Comparison of ENCODE assay signal across 15 cellular contexts in the genomic region with DNA sequence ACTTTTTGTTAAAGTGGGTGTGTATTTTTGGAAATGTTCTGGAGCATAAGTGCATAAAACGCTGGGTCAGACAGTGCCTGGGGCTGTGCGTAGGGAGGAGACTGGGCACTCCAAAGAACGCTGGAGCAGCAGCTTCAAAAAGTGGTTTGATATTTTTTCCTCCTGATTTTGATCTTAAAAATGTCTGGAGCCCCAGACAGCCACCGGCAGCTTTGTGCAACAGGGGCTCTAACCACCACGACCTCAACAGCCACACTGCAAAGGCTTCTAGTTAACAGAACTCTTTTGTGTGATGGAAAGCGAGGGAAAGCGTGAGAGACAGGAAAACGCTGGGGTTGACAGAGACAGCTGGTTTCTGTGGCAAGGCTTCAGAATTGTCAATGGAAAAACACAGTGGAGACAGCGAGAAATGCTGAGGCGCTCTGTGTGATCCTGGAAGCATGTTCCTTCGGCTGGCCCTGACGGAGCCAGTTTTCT.
DNase-seq lines count a peak whose midpoint lies in the region; ATAC-seq, FAIRE-seq and TF ChIP-seq lines count a peak whose summit lies in the region.
"Had no signal": no experiment of that assay in that cellular context is flagged by ENCODE, and none has a peak within 500 bp of the region (broad histone marks: within the 10 kb centered on the region; RNA-seq: fewer than 3 reads in every experiment).

No MANE protein-coding gene starts in this region.

- intact Hi-C loops in lower lobe of right lung (cut with DNase I) = no loop called here

- no peaks in the 10 kb centered on the region for H3K79me1 ChIP-seq in H1 (ENCODE audit: low read depth, low read length)

- no peak overlapping the region for H2BK15ac ChIP-seq in H1 (ENCODE audit: low read length)

- H3K14ac ChIP-seq in H1 (ENCODE audit: insufficient read length) = no peak overlapping the region

- no peaks in the 10 kb centered on the region for H3K79me2 ChIP-seq in H1 (ENCODE audit: control insufficient read depth in 1 of 2, insufficient read depth in 2 of 2, low read length in 2 of 2)
- no peaks in the 10 kb centered on the region for H3K79me2 ChIP-seq in smooth muscle cell (ENCODE audit: low read depth)

- H3K9me3 ChIP-seq in H1 (ENCODE audit: insufficient read depth in 2 of 2, low read depth in 1 of 2, low read length in 1 of 2) = no peaks in the 10 kb centered on the region
- H3K9me3 ChIP-seq in lower lobe of right lung = no peaks in the 10 kb centered on the region
- H3K9me3 ChIP-seq in smooth muscle cell (replicated peaks; ENCODE audit: low read depth) = no peaks in the 10 kb centered on the region
- no peaks in the 10 kb centered on the region for H3K9me3 ChIP-seq in HAP-1

- in situ Hi-C loops in HAP-1 (cut with MboI; ENCODE audit: low sequenced_read_pairs) = no loop called here

- H3K4me3 ChIP-seq in H1 (ENCODE audit: extremely low read depth in 1 of 4, insufficient read depth in 2 of 4, low read depth in 3 of 4, low read length in 4 of 4) = no peak overlapping the region
- H3K4me3 ChIP-seq in lower lobe of right lung = no peak overlapping the region
- H3K4me3 ChIP-seq in smooth muscle cell = no peak overlapping the region
- H3K4me3 ChIP-seq in HAP-1 = no peak overlapping the region
- H3K4me3 ChIP-seq: BLaER1 treated with 17β-estradiol and CSF1 and Interleukin-3, amounts not matched to agents 10 nM and 100 nM; GM12878; spleen had no signal

- H3K36me3 ChIP-seq in H1 (ENCODE audit: control insufficient read depth in 2 of 4, insufficient read depth in 4 of 4, low read length in 3 of 4) = no peaks in the 10 kb centered on the region
- no peaks in the 10 kb centered on the region for H3K36me3 ChIP-seq in lower lobe of right lung
- no peaks in the 10 kb centered on the region for H3K36me3 ChIP-seq in smooth muscle cell (ENCODE audit: low read depth)
- no peaks in the 10 kb centered on the region for H3K36me3 ChIP-seq in HAP-1 (replicated peaks)
- H3K36me3 ChIP-seq: BLaER1 treated with 17β-estradiol and CSF1 and Interleukin-3, amounts not matched to agents 10 nM and 100 nM; spleen had no signal

- H3K23me2 ChIP-seq in H1 (ENCODE audit: low read depth, low read length) = no peaks in the 10 kb centered on the region; the same call in 1 of the 2 replicates

- no peak for TF ChIP-seq EP300 in H1 (IDR thresholded peaks at IDR 0.05; ENCODE audit: borderline replicate concordance in 1 of 2, low read depth in 2 of 2, low read length in 2 of 2)

- H3K56ac ChIP-seq in H1 (replicated peaks; ENCODE audit: insufficient read length, low read depth, low read length) = no peak overlapping the region

- H4K20me1 ChIP-seq in H1 (replicated peaks in 1 of 2; ENCODE audit: control insufficient read depth in 1 of 2, insufficient read depth in 2 of 2, low read length in 2 of 2) (no peaks in the 10 kb centered on the region), smooth muscle cell (ENCODE audit: low read depth) (no peaks in the 10 kb centered on the region)
- H4K20me1 ChIP-seq: BLaER1 treated with 17β-estradiol and CSF1 and Interleukin-3, amounts not matched to agents 10 nM and 100 nM had no signal

- no peak for FAIRE-seq in H1 (lab: Jason Lieb, UNC)
- FAIRE-seq: endometrium, GM12878 had no signal

- H4K5ac ChIP-seq in H1 (ENCODE audit: insufficient read length, low read depth, low read length) = no peak overlapping the region

- H3K23ac ChIP-seq in H1 (ENCODE audit: insufficient read length) = no peak overlapping the region

- H4K91ac ChIP-seq in H1 (replicated peaks; ENCODE audit: insufficient read length, low read length) = no peak overlapping the region

- CTCF ChIA-PET in H1 (lab: Charles Lee; ENCODE audit: partially characterized antibody) = interaction anchor here (1.1 to 1.2 kb wide), 3 partner anchors 10 to 29 kb away, joined by 5 read pairs; no protein-coding TSS in a partner anchor

- H2AFZ ChIP-seq in H1 (ENCODE audit: low read length) (peak overlapping the region; percentile 63; the same call in 1 of the 2 replicates), smooth muscle cell (ENCODE audit: low read depth) (peak overlapping the region; percentile 78)

- WGBS in H1 (ENCODE audit: extremely low coverage in 1 of 2, insufficient coverage in 1 of 2, insufficient read length in 1 of 2, insufficient replicate concordance in 2 of 2, low coverage in 1 of 2, low lambda C conversion rate in 2 of 2, missing lambda C conversion rate in 1 of 2), 2 experiments = 89% methylated on average over 12 of the region's 12 CpGs; no CpG with 5 or more reads in 1 of the 2 experiments
- WGBS in smooth muscle cell (ENCODE audit: low lambda C conversion rate) = 18% methylated on average over 12 of the region's 12 CpGs

- no peak overlapping the region for H2BK5ac ChIP-seq in H1 (ENCODE audit: low read depth, low read length)

- TF ChIP-seq POLR2A in H1 (IDR thresholded peaks at IDR 0.05; ENCODE audit: control extremely low read depth in 1 of 2, low read depth in 2 of 2, low read length in 2 of 2) = no peak

- H3K4me1 ChIP-seq in H1 (replicated peaks in 1 of 4; ENCODE audit: control insufficient read depth in 3 of 4, insufficient read depth in 4 of 4, low read length in 3 of 4) = peaks cover 0 to 2% (median 0%) of the 10 kb centered on the region in 4 experiments; a peak in 2 of 7 replicates
- no peaks in the 10 kb centered on the region for H3K4me1 ChIP-seq in lower lobe of right lung
- peaks cover 3% of the 10 kb centered on the region for H3K4me1 ChIP-seq in smooth muscle cell (ENCODE audit: low read depth)
- H3K4me1 ChIP-seq in HAP-1 = no peaks in the 10 kb centered on the region
- H3K4me1 ChIP-seq: spleen had no signal

- TF ChIP-seq RAD21 in H1 (IDR thresholded peaks at IDR 0.05 in 1 of 2, conservative IDR thresholded peaks at IDR 0.05 in 1 of 2; ENCODE audit: low read depth in 2 of 2, low read length in 2 of 2) = no peak

- H3K27me3 ChIP-seq in H1 (replicated peaks in 1 of 4; ENCODE audit: control insufficient read depth in 3 of 4, extremely low read depth in 1 of 4, insufficient read depth in 3 of 4, low read length in 3 of 4) = no peaks in the 10 kb centered on the region
- no peaks in the 10 kb centered on the region for H3K27me3 ChIP-seq in lower lobe of right lung (ENCODE audit: low read depth)
- no peaks in the 10 kb centered on the region for H3K27me3 ChIP-seq in smooth muscle cell (ENCODE audit: low read depth)
- peaks cover 3% of the 10 kb centered on the region for H3K27me3 ChIP-seq in HAP-1 (ENCODE audit: low read depth)
- H3K27me3 ChIP-seq: BLaER1 treated with 17β-estradiol and CSF1 and Interleukin-3, amounts not matched to agents 10 nM and 100 nM had no signal

- H3F3A ChIP-seq in smooth muscle cell (ENCODE audit: low read depth) = no peaks in the 10 kb centered on the region

- H3K9ac ChIP-seq in H1 (replicated peaks in 1 of 4; ENCODE audit: extremely low read depth in 1 of 4, low read depth in 3 of 4, low read length in 3 of 4) (no peak overlapping the region), smooth muscle cell (ENCODE audit: low read depth) (no peak overlapping the region)
- H3K9ac ChIP-seq: BLaER1 treated with 17β-estradiol and CSF1 and Interleukin-3, amounts not matched to agents 10 nM and 100 nM had no signal

- H4K8ac ChIP-seq in H1 (ENCODE audit: extremely low read depth, insufficient read depth, low read length) = no peak overlapping the region

- DNase-seq in M059J (ENCODE audit: low read depth) (peak; percentile 50), H1 (ENCODE audit: low read depth in 1 of 2, low spot score in 2 of 2) (no peak), lower lobe of right lung (no peak), smooth muscle cell (lab: John Stamatoyannopoulos, UW; ENCODE audit: unreplicated experiment) (no peak), NCI-H187 treated with DMSO at 0.1 percent for 48 hours (lab: John Stamatoyannopoulos, UW) (no peak), HAP-1 (ENCODE audit: low spot score in 2 of 2) (no peak), 8988T (no peak)
- DNase-seq: activated CD4-positive, CD25-positive, alpha-beta regulatory T cell; activated naive CD4-positive, alpha-beta T cell treated with Interleukin-2 at 50 U/mL for 16 hours; NCI-H1930; NCI-H510A treated with DMSO at 0.1 percent for 48 hours; spleen had no signal

- H2AK5ac ChIP-seq in H1 (ENCODE audit: low read depth, low read length) = no peak overlapping the region

- no peak overlapping the region for H2BK12ac ChIP-seq in H1 (ENCODE audit: low read depth, low read length)

- no peak overlapping the region for H2BK120ac ChIP-seq in H1 (replicated peaks; ENCODE audit: low read depth, low read length)

- H3K4me2 ChIP-seq in H1 (ENCODE audit: insufficient read depth in 1 of 2, low read depth in 2 of 2, low read length in 2 of 2) (no peak overlapping the region), smooth muscle cell (peak overlapping the region; percentile 77)

- no peak overlapping the region for H2BK20ac ChIP-seq in H1 (ENCODE audit: low read length)

- H3K27ac ChIP-seq in H1 (ENCODE audit: low read depth, low read length) (no peak overlapping the region), lower lobe of right lung (no peak overlapping the region), smooth muscle cell (ENCODE audit: low read depth) (peak overlapping the region; percentile 47)
- H3K27ac ChIP-seq: BLaER1 treated with 17β-estradiol and CSF1 and Interleukin-3, amounts not matched to agents 10 nM and 100 nM had no signal

- peak; percentile 45 to 75 for ATAC-seq in lower lobe of right lung
- ATAC-seq: GM12878 had no signal

- H3K4ac ChIP-seq in H1 (replicated peaks; ENCODE audit: insufficient read length, low read depth, low read length) = no peak overlapping the region

- TF ChIP-seq CTCF in H1 (IDR thresholded peaks at IDR 0.05; ENCODE audit: control extremely low read depth in 1 of 3, insufficient read depth in 1 of 3, low read depth in 1 of 3, low read length in 3 of 3) (no peak), lower lobe of right lung (IDR thresholded peaks at IDR 0.05) (no peak), smooth muscle cell (IDR thresholded peaks at IDR 0.05; ENCODE audit: borderline replicate concordance, insufficient read depth, poor library complexity, severe bottlenecking) (no peak)

- no peak overlapping the region for H3K18ac ChIP-seq in H1 (ENCODE audit: extremely low read depth, low read length)

- POLR2A ChIA-PET in H1 (lab: Charles Lee; ENCODE audit: partially characterized antibody) = no interaction called here

TF ChIP-seq in H1, 55 proteins besides CTCF, POLR2A, EP300 and RAD21:
- TF ChIP-seq POU5F1 (IDR thresholded peaks at IDR 0.05; ENCODE audit: low read depth, low read length) = no peak
- TF ChIP-seq TAF1 (IDR thresholded peaks at IDR 0.05; ENCODE audit: low read depth, low read length) = no peak
- no peak for TF ChIP-seq TEAD4 (IDR thresholded peaks at IDR 0.05; ENCODE audit: low read depth, low read length)
- no peak for TF ChIP-seq HDAC6 (IDR thresholded peaks at IDR 0.05; ENCODE audit: low read depth, low read length)
- no peak for TF ChIP-seq EZH2 (IDR thresholded peaks at IDR 0.05; ENCODE audit: low read depth, low read length, severe bottlenecking)
